ENCODE assay signal across 9 cellular contexts in genomic region chr1:196355206-196355786, GRCh38.
DNase-seq lines count a peak whose midpoint lies in the region; ATAC-seq, FAIRE-seq and TF ChIP-seq lines count a peak whose summit lies in the region.
"Had no signal": no experiment of that assay in that cellular context is flagged by ENCODE, and none has a peak within 500 bp of the region (broad histone marks: within the 10 kb centered on the region; RNA-seq: fewer than 3 reads in every experiment).

No MANE protein-coding gene starts in this region.

- peak; percentile 21 to 25 for TF ChIP-seq CTCF in Caco-2 (IDR thresholded peaks at IDR 0.05; ENCODE audit: insufficient read depth in 1 of 2, low read depth in 1 of 2, low read length in 1 of 2, severe bottlenecking in 1 of 2, unreplicated experiment in 1 of 2)
- TF ChIP-seq CTCF in K562 (IDR thresholded peaks at IDR 0.05 in 2 of 3, conservative IDR thresholded peaks at IDR 0.05 in 1 of 3; ENCODE audit: insufficient read depth in 2 of 3, low read depth in 1 of 3, low read length in 3 of 3) = peak; percentile 17 to 37 (median 18); a peak in 3 of 6 replicates

- H3K9me3 Mint-ChIP-seq in Caco-2 (ENCODE audit: unreplicated experiment) = no peaks in the 10 kb centered on the region
- H3K9me3 Mint-ChIP-seq in CD8-positive, alpha-beta memory T cell = peaks cover 0 to 8% (median 0%) of the 10 kb centered on the region in 5 donors

- peak; percentile 48 to 71; a peak in 3 of 4 replicates for TF ChIP-seq RAD21 in K562 (CRISPR knock-in tag; conservative IDR thresholded peaks at IDR 0.05 in 1 of 2, IDR thresholded peaks at IDR 0.05 in 1 of 2)

- no peak overlapping the region for H3K27ac Mint-ChIP-seq in Caco-2 (ENCODE audit: unreplicated experiment)
- H3K27ac Mint-ChIP-seq in CD8-positive, alpha-beta memory T cell = no peak overlapping the region

- no peak for FAIRE-seq in K562 (lab: Jason Lieb, UNC)

- no peaks in the 10 kb centered on the region for H4K20me1 ChIP-seq in K562 (replicated peaks; ENCODE audit: control insufficient read depth, insufficient read depth, low read length)

- H3K9me3 ChIP-seq in Caco-2 (no peaks in the 10 kb centered on the region), K562 (replicated peaks; ENCODE audit: control insufficient read depth, insufficient read depth, low read depth, low read length) (no peaks in the 10 kb centered on the region)
- no peaks in the 10 kb centered on the region for H3K9me3 ChIP-seq in CD8-positive, alpha-beta memory T cell (ENCODE audit: low read length)
- H3K9me3 ChIP-seq: SJCRH30 had no signal

- H3K27ac ChIP-seq in K562 (ENCODE audit: extremely low read depth, low read depth, low read length) = no peak overlapping the region
- no peak overlapping the region for H3K27ac ChIP-seq in CD8-positive, alpha-beta memory T cell (ENCODE audit: low read depth, low read length)
- H3K27ac ChIP-seq: SJCRH30 had no signal

- in situ Hi-C loops in K562 (cut with MboI) = no loop called here

- H3K36me3 ChIP-seq in Caco-2 (ENCODE audit: control insufficient read depth, insufficient read depth, low read length) (no peaks in the 10 kb centered on the region), K562 (ENCODE audit: control insufficient read depth, insufficient read depth, low read length) (no peaks in the 10 kb centered on the region)
- H3K36me3 ChIP-seq in CD8-positive, alpha-beta memory T cell (ENCODE audit: insufficient read depth, low read length) = no peaks in the 10 kb centered on the region
- H3K36me3 ChIP-seq: SJCRH30 had no signal

- no peaks in the 10 kb centered on the region for H3K79me2 ChIP-seq in K562 (ENCODE audit: control insufficient read depth, insufficient read depth, low read length)

- no peak for TF ChIP-seq EP300 in K562 (IDR thresholded peaks at IDR 0.05; ENCODE audit: low read length)

- 8% methylated on average over 3 of the region's 3 CpGs for WGBS in K562 (ENCODE audit: insufficient coverage, low coverage, missing lambda C conversion rate)

- H3K36me3 Mint-ChIP-seq in Caco-2 (ENCODE audit: insufficient read depth, unreplicated experiment) = no peaks in the 10 kb centered on the region
- H3K36me3 Mint-ChIP-seq in CD8-positive, alpha-beta memory T cell = no peaks in the 10 kb centered on the region

- DNase-seq in Caco-2 (peak in 1 of 2 experiments; percentile 9), Kasumi-1 (lab: John Stamatoyannopoulos, UW) (peak; percentile 15 to 35), K562 (ENCODE audit: extremely low read depth in 1 of 4, low spot score in 3 of 4) (peak in 1 of 4 experiments; percentile 11), medulla oblongata (ENCODE audit: extremely low spot score) (peak; percentile 7), germinal center (ENCODE audit: low spot score) (no peak), UCSD-AML1 (lab: John Stamatoyannopoulos, UW; ENCODE audit: unreplicated experiment) (no peak), HEK293T (ENCODE audit: extremely low spot score) (no peak)
- DNase-seq in CD8-positive, alpha-beta memory T cell = no peak

- H3K27me3 Mint-ChIP-seq in Caco-2 (ENCODE audit: insufficient read depth, unreplicated experiment) = no peaks in the 10 kb centered on the region
- H3K27me3 Mint-ChIP-seq in CD8-positive, alpha-beta memory T cell = no peaks in the 10 kb centered on the region

- H3K9me1 ChIP-seq in K562 (ENCODE audit: control insufficient read depth, insufficient read depth, low read length) = no peaks in the 10 kb centered on the region

- H3K4me3 Mint-ChIP-seq in Caco-2 (ENCODE audit: unreplicated experiment) = no peak overlapping the region
- H3K4me3 Mint-ChIP-seq in CD8-positive, alpha-beta memory T cell = no peak overlapping the region

- intact Hi-C loops in Caco-2 (cut with micrococcal nuclease; ENCODE audit: unreplicated experiment) (loop anchor here (1.0 to 2.0 kb wide), 2 partner anchors 18 to 306 kb away; no protein-coding TSS in a partner anchor), K562 (cut with micrococcal nuclease) (loop anchor here (1.0 kb wide), 1 partner anchor 306 kb away; no protein-coding TSS in a partner anchor)

- no peak overlapping the region for H3K4me3 ChIP-seq in Caco-2 (ENCODE audit: low read depth, low read length)
- H3K4me3 ChIP-seq in K562 = no peak overlapping the region
- no peak overlapping the region for H3K4me3 ChIP-seq in CD8-positive, alpha-beta memory T cell (ENCODE audit: low read length)
- H3K4me3 ChIP-seq: SJCRH30 had no signal

- no peaks in the 10 kb centered on the region for H3K4me1 ChIP-seq in Caco-2
- no peaks in the 10 kb centered on the region for H3K4me1 ChIP-seq in K562 (replicated peaks in 1 of 2; ENCODE audit: control insufficient read depth in 2 of 2, insufficient read depth in 2 of 2, low read length in 2 of 2)
- H3K4me1 ChIP-seq in CD8-positive, alpha-beta memory T cell (ENCODE audit: insufficient read depth, low read length) = no peaks in the 10 kb centered on the region
- H3K4me1 ChIP-seq: SJCRH30 had no signal

- BruUV-seq in Caco-2 (replicated peaks; lab: Mats Ljungman, UMichigan) = no TSS peak
- no TSS peak for BruUV-seq in K562 (replicated peaks; lab: Mats Ljungman, UMichigan)

- no peak overlapping the region for H3K9ac ChIP-seq in K562 (ENCODE audit: insufficient read depth in 1 of 2, low read depth in 2 of 2, low read length in 2 of 2)

- H2AFZ ChIP-seq in K562 (ENCODE audit: low read depth, low read length) = no peak overlapping the region

- no peak overlapping the region for H3K4me2 ChIP-seq in K562 (ENCODE audit: insufficient read depth, low read length)

- POLR2A ChIA-PET in Caco-2 (lab: Charles Lee) = no interaction called here
- POLR2A ChIA-PET in K562 (lab: Yijun Ruan, JAX) = no interaction called here
- POLR2A ChIA-PET in CD8-positive, alpha-beta memory T cell (lab: Charles Lee) = no interaction called here
- POLR2A ChIA-PET in HEK293T (lab: Yijun Ruan, JAX) = no interaction called here

- CTCF ChIA-PET in Caco-2 (lab: Charles Lee) = no interaction called here
- CTCF ChIA-PET in K562 (lab: Yijun Ruan, JAX; ENCODE audit: low intra/inter-chr PET ratio) = interaction anchor here (0.7 to 1.5 kb wide), 3 partner anchors 302 to 317 kb away, joined by 3 to 4 read pairs (median 3); no protein-coding TSS in a partner anchor
- CTCF ChIA-PET in CD8-positive, alpha-beta memory T cell (lab: Charles Lee) = no interaction called here
- CTCF ChIA-PET in HEK293T (lab: Yijun Ruan, JAX) = no interaction called here

- H3K4me1 Mint-ChIP-seq in Caco-2 (ENCODE audit: low read depth, unreplicated experiment) = no peaks in the 10 kb centered on the region
- H3K4me1 Mint-ChIP-seq in CD8-positive, alpha-beta memory T cell = no peaks in the 10 kb centered on the region

- TF ChIP-seq POLR2A in K562 (conservative IDR thresholded peaks at IDR 0.05) = no peak

- no peaks in the 10 kb centered on the region for H3K27me3 ChIP-seq in Caco-2 (replicated peaks; ENCODE audit: control insufficient read depth, insufficient read depth, low read length)
- no peaks in the 10 kb centered on the region for H3K27me3 ChIP-seq in K562 (ENCODE audit: control insufficient read depth in 2 of 2, insufficient read depth in 2 of 2, low read length in 2 of 2)
- no peaks in the 10 kb centered on the region for H3K27me3 ChIP-seq in CD8-positive, alpha-beta memory T cell (ENCODE audit: insufficient read depth, low read length, poor library complexity, severe bottlenecking)
- H3K27me3 ChIP-seq: SJCRH30 had no signal

- ATAC-seq in K562 = no peak

TF ChIP-seq in K562, 482 proteins besides CTCF, POLR2A, EP300 and RAD21 (continues in another document):
- no peak for TF ChIP-seq STAG1 (CRISPR knock-in tag; IDR thresholded peaks at IDR 0.05; ENCODE audit: borderline replicate concordance)
- no peak for TF ChIP-seq SNIP1 (IDR thresholded peaks at IDR 0.05; ENCODE audit: low read depth)
- no peak for TF ChIP-seq SRSF1 (IDR thresholded peaks at IDR 0.05; ENCODE audit: low read depth, low read length)
- TF ChIP-seq, protein P1, sequence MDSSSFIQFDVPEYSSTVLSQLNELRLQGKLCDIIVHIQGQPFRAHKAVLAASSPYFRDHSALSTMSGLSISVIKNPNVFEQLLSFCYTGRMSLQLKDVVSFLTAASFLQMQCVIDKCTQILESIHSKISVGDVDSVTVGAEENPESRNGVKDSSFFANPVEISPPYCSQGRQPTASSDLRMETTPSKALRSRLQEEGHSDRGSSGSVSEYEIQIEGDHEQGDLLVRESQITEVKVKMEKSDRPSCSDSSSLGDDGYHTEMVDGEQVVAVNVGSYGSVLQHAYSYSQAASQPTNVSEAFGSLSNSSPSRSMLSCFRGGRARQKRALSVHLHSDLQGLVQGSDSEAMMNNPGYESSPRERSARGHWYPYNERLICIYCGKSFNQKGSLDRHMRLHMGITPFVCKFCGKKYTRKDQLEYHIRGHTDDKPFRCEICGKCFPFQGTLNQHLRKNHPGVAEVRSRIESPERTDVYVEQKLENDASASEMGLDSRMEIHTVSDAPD (CRISPR knock-in tag; IDR thresholded peaks at IDR 0.05) = no peak
- TF ChIP-seq TCFL5 (CRISPR knock-in tag; conservative IDR thresholded peaks at IDR 0.05) = no peak
- no peak for TF ChIP-seq ZNF583 (CRISPR knock-in tag; IDR thresholded peaks at IDR 0.05)

TF ChIP-seq in HEK293T, 16 proteins besides CTCF, POLR2A, EP300 and RAD21:
- TF ChIP-seq HDGF (IDR thresholded peaks at IDR 0.05; ENCODE audit: borderline replicate concordance) (no peak), FOXA1 (IDR thresholded peaks at IDR 0.05) (no peak), SP1 (IDR thresholded peaks at IDR 0.05) (no peak), L3MBTL2 (conservative IDR thresholded peaks at IDR 0.05) (no peak)
- TF ChIP-seq, protein P2, sequence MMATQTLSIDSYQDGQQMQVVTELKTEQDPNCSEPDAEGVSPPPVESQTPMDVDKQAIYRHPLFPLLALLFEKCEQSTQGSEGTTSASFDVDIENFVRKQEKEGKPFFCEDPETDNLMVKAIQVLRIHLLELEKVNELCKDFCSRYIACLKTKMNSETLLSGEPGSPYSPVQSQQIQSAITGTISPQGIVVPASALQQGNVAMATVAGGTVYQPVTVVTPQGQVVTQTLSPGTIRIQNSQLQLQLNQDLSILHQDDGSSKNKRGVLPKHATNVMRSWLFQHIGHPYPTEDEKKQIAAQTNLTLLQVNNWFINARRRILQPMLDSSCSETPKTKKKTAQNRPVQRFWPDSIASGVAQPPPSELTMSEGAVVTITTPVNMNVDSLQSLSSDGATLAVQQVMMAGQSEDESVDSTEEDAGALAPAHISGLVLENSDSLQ (IDR thresholded peaks at IDR 0.05) = no peak

Comparison
In these comparisons a context has a peak if more than half of its experiments do, and no peak if none do; other contexts are left out.
1. DNase-seq: peak in Kasumi-1 (2 of 2) and medulla oblongata (single experiment); none in germinal center (single experiment), CD8-positive, alpha-beta memory T cell (0 of 5), UCSD-AML1 (single experiment) and HEK293T (single experiment).